ENCODE assay signal across 2 cellular contexts in genomic region chr20:58556961-58557360, GRCh38.
TF ChIP-seq lines count a peak whose summit lies in the region.

No MANE protein-coding gene starts in this region.

TF ChIP-seq in IMR-90, 13 proteins besides CTCF, POLR2A, EP300 and RAD21:
- no peak for TF ChIP-seq FOS (IDR thresholded peaks at IDR 0.05; ENCODE audit: low read depth, low read length)
- no peak for TF ChIP-seq BHLHE40 (IDR thresholded peaks at IDR 0.05; ENCODE audit: low read depth, low read length)
- TF ChIP-seq MAZ (IDR thresholded peaks at IDR 0.05; ENCODE audit: borderline replicate concordance, low read depth, low read length) = no peak
- no peak for TF ChIP-seq CEBPB (IDR thresholded peaks at IDR 0.05; ENCODE audit: low read depth, low read length)
- TF ChIP-seq, protein P1, sequence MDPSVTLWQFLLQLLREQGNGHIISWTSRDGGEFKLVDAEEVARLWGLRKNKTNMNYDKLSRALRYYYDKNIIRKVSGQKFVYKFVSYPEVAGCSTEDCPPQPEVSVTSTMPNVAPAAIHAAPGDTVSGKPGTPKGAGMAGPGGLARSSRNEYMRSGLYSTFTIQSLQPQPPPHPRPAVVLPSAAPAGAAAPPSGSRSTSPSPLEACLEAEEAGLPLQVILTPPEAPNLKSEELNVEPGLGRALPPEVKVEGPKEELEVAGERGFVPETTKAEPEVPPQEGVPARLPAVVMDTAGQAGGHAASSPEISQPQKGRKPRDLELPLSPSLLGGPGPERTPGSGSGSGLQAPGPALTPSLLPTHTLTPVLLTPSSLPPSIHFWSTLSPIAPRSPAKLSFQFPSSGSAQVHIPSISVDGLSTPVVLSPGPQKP (IDR thresholded peaks at IDR 0.05; ENCODE audit: borderline replicate concordance, low read depth, low read length) = no peak
- TF ChIP-seq MAFK (IDR thresholded peaks at IDR 0.05; ENCODE audit: low read depth, low read length) = no peak
- TF ChIP-seq NFE2L2 (IDR thresholded peaks at IDR 0.05; ENCODE audit: low read depth, low read length) = no peak
- no peak for TF ChIP-seq RCOR1 (IDR thresholded peaks at IDR 0.05; ENCODE audit: insufficient replicate concordance, low read length)
- TF ChIP-seq RFX5 (IDR thresholded peaks at IDR 0.05; ENCODE audit: low read depth, low read length) = no peak
- no peak for TF ChIP-seq CHD1 (IDR thresholded peaks at IDR 0.05; ENCODE audit: low read depth, low read length)
- no peak for TF ChIP-seq MXI1 (IDR thresholded peaks at IDR 0.05; ENCODE audit: borderline replicate concordance, low read depth, low read length)
- TF ChIP-seq, protein P2, sequence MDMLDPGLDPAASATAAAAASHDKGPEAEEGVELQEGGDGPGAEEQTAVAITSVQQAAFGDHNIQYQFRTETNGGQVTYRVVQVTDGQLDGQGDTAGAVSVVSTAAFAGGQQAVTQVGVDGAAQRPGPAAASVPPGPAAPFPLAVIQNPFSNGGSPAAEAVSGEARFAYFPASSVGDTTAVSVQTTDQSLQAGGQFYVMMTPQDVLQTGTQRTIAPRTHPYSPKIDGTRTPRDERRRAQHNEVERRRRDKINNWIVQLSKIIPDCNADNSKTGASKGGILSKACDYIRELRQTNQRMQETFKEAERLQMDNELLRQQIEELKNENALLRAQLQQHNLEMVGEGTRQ (IDR thresholded peaks at IDR 0.05; ENCODE audit: low read depth, low read length) = no peak
- TF ChIP-seq SMC3 (IDR thresholded peaks at IDR 0.05; ENCODE audit: low read depth, low read length) = no peak

TF ChIP-seq in GM12878, 131 proteins besides CTCF, POLR2A, EP300 and RAD21:
- no peak for TF ChIP-seq KDM1A (IDR thresholded peaks at IDR 0.05; ENCODE audit: borderline replicate concordance)
- TF ChIP-seq RUNX3 (IDR thresholded peaks at IDR 0.05; ENCODE audit: low read length) = peak; percentile 15; the same call in 1 of the 2 replicates
- TF ChIP-seq KLF5 (IDR thresholded peaks at IDR 0.05; ENCODE audit: partially characterized antibody) = no peak
- no peak for TF ChIP-seq SUPT20H (IDR thresholded peaks at IDR 0.05; ENCODE audit: borderline replicate concordance, control insufficient read depth, low read depth, low read length)
- TF ChIP-seq HDAC2 (IDR thresholded peaks at IDR 0.05) = no peak
- TF ChIP-seq SREBF2 (IDR thresholded peaks at IDR 0.05; ENCODE audit: low read length) = no peak
- TF ChIP-seq POU2F2 (IDR thresholded peaks at IDR 0.05; ENCODE audit: borderline replicate concordance, low read depth, low read length) = no peak
